11 cellular contexts compared by ENCODE assay signal in genomic region chr10:61628875-61629513, GRCh38.
DNase-seq lines count a peak whose midpoint lies in the region; FAIRE-seq and TF ChIP-seq lines count a peak whose summit lies in the region.
"Had no signal": no experiment of that assay in that cellular context is flagged by ENCODE, and none has a peak within 500 bp of the region (broad histone marks: within the 10 kb centered on the region; RNA-seq: fewer than 3 reads in every experiment).

No MANE protein-coding gene starts in this region.

- H3K27ac ChIP-seq in caudate nucleus (ENCODE audit: low read depth, low read length) = peak overlapping the region; percentile 90
- H3K27ac ChIP-seq: gastrocnemius medialis had no signal

- H3K36me3 Mint-ChIP-seq in activated naive CD4-positive, alpha-beta T cell treated with anti-CD3 and anti-CD28 coated beads, Interleukin-2, amount 10 ng/mL, durations not matched to agents 7 days and 5 days = no peaks in the 10 kb centered on the region

- TF ChIP-seq CTCF in GM13976 (IDR thresholded peaks at IDR 0.05; ENCODE audit: borderline replicate concordance, control extremely low read depth, extremely low read depth, insufficient read depth, missing control alignments) = no peak

- no peak for TF ChIP-seq EP300 in Ishikawa (IDR thresholded peaks at IDR 0.05; ENCODE audit: borderline replicate concordance)

- peak; percentile 85 for FAIRE-seq in urothelium cell line (lab: Jason Lieb, UNC)
- FAIRE-seq: GM12878 had no signal

- H3K27me3 Mint-ChIP-seq in activated naive CD4-positive, alpha-beta T cell treated with anti-CD3 and anti-CD28 coated beads, Interleukin-2, amount 10 ng/mL, durations not matched to agents 7 days and 5 days = no peaks in the 10 kb centered on the region

- no peak overlapping the region for H3K4me3 Mint-ChIP-seq in activated naive CD4-positive, alpha-beta T cell treated with anti-CD3 and anti-CD28 coated beads, Interleukin-2, amount 10 ng/mL, durations not matched to agents 7 days and 5 days

- peak in 11 of 61 donors; percentile 5 to 52 (median 12) for DNase-seq in caudate nucleus (lab: John Stamatoyannopoulos, UW)
- DNase-seq in left kidney (ENCODE audit: low read depth, low spot score) = peak; percentile 60
- DNase-seq in urothelium cell line (ENCODE audit: low spot score) = peak; percentile 61
- DNase-seq in SKM-1 treated with dmso at 0.1 percent for 144 hours (lab: John Stamatoyannopoulos, UW; ENCODE audit: unreplicated experiment) = no peak
- no peak for DNase-seq in GM13976 (ENCODE audit: low spot score)
- DNase-seq in activated naive CD4-positive, alpha-beta T cell treated with anti-CD3 and anti-CD28 coated beads, Interleukin-2, amount 10 ng/mL, durations not matched to agents 7 days and 5 days = no peak
- DNase-seq: activated T-cell treated with anti-CD3 and anti-CD28 coated beads, Interleukin-2, amount 50 U/mL, for 48 hours; gastrocnemius medialis; MM.1S had no signal

- H3K9me3 Mint-ChIP-seq in activated naive CD4-positive, alpha-beta T cell treated with anti-CD3 and anti-CD28 coated beads, Interleukin-2, amount 10 ng/mL, durations not matched to agents 7 days and 5 days = no peaks in the 10 kb centered on the region

- TF ChIP-seq RAD21 in Ishikawa (IDR thresholded peaks at IDR 0.05; ENCODE audit: low read depth) = no peak

- H3K27ac Mint-ChIP-seq in activated naive CD4-positive, alpha-beta T cell treated with anti-CD3 and anti-CD28 coated beads, Interleukin-2, amount 10 ng/mL, durations not matched to agents 7 days and 5 days = no peak overlapping the region

- CTCF ChIA-PET in activated naive CD4-positive, alpha-beta T cell treated with anti-CD3 and anti-CD28 coated beads, Interleukin-2, amount 10 ng/mL, durations not matched to agents 7 days and 5 days (lab: Charles Lee) = no interaction called here

- H3K4me1 Mint-ChIP-seq in activated naive CD4-positive, alpha-beta T cell treated with anti-CD3 and anti-CD28 coated beads, Interleukin-2, amount 10 ng/mL, durations not matched to agents 7 days and 5 days = no peaks in the 10 kb centered on the region

- in situ Hi-C loops in GM13976 (cut with MboI; ENCODE audit: low sequenced_read_pairs, unreplicated experiment) = no loop called here

TF ChIP-seq in Ishikawa, 13 proteins besides CTCF, POLR2A, EP300 and RAD21:
- TF ChIP-seq YY1 (IDR thresholded peaks at IDR 0.05; ENCODE audit: low read depth) = no peak
- TF ChIP-seq FOXM1 (IDR thresholded peaks at IDR 0.05; ENCODE audit: borderline replicate concordance, low read depth) = no peak
- no peak for TF ChIP-seq USF1 (IDR thresholded peaks at IDR 0.05)
- TF ChIP-seq TEAD4 (IDR thresholded peaks at IDR 0.05) = peak; percentile 86

Comparison
In these comparisons a context has a peak if more than half of its experiments do, and no peak if none do; other contexts are left out.
1. DNase-seq: peak in left kidney (single experiment) and urothelium cell line (single experiment); none in SKM-1 treated with dmso at 0.1 percent for 144 hours (single experiment), GM13976 (single experiment) and activated naive CD4-positive, alpha-beta T cell treated with anti-CD3 and anti-CD28 coated beads, Interleukin-2, amount 10 ng/mL, durations not matched to agents 7 days and 5 days (single experiment).